Comparison of ENCODE assay signal across 7 cellular contexts in the genomic region with DNA sequence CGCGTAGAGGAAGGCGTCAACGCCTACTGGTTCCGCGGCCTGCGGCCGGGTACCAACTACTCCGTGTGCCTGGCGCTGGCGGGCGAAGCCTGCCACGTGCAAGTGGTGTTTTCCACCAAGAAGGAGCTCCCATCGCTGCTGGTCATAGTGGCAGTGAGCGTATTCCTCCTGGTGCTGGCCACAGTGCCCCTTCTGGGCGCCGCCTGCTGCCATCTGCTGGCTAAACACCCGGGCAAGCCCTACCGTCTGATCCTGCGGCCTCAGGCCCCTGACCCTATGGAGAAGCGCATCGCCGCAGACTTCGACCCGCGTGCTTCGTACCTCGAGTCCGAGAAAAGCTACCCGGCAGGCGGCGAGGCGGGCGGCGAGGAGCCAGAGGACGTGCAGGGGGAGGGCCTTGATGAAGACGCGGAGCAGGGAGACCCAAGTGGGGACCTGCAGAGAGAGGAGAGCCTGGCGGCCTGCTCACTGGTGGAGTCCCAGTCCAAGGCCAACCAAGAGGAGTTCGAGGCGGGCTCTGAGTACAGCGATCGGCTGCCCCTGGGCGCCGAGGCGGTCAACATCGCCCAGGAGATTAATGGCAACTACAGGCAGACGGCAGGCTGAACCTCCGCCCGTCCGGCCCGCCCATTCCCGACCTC. TPM values are rescaled to one million over a fixed set of nuclear protein-coding genes. Genes with fewer than 3 reads are reported as not detected.
A peak's percentile ranks its signal among the peaks of the same experiment; 100 is the strongest.
DNase-seq lines count a peak whose midpoint lies in the region; ATAC-seq, FAIRE-seq and TF ChIP-seq lines count a peak whose summit lies in the region.

No MANE protein-coding gene starts in this region.

- no peak for TF ChIP-seq POLR2A in spleen (IDR thresholded peaks at IDR 0.05)

- DNase-seq in activated CD4-positive, alpha-beta T cell treated with anti-CD3 and anti-CD28 coated beads, Interleukin-2, amount 50 U/mL, for 48 hours = peak; percentile 39 to 56
- peak; percentile 53 to 81 (median 79) for DNase-seq in right cardiac atrium
- no peak for DNase-seq in spleen
- no peak for DNase-seq in SKM-1 (lab: John Stamatoyannopoulos, UW; ENCODE audit: unreplicated experiment)
- no peak for DNase-seq in D721Med (ENCODE audit: insufficient read length, low spot score)

- 45% methylated on average over 53 of the region's 53 CpGs for WGBS in right cardiac atrium
- 13 to 44% (median 28%) methylated on average over 33 to 53 of the region's 53 CpGs for WGBS in spleen, 5 donors

- H3K4me1 ChIP-seq in right cardiac atrium (ENCODE audit: control insufficient read depth, insufficient read depth, low read length) (peaks cover 5% of the 10 kb centered on the region), spleen (peaks cover 14 to 80% (median 54%) of the 10 kb centered on the region in 6 donors)

- peak; percentile 57 for TF ChIP-seq CTCF in GM12874 (IDR thresholded peaks at IDR 0.05; ENCODE audit: insufficient read depth, low read depth, low read length)
- TF ChIP-seq CTCF in spleen (IDR thresholded peaks at IDR 0.05 in 8 of 11, conservative IDR thresholded peaks at IDR 0.05 in 3 of 11) = peak in 10 of 11 experiments; percentile 8 to 56 (median 34)
- TF ChIP-seq CTCF in D721Med (IDR thresholded peaks at IDR 0.05; ENCODE audit: insufficient read depth, missing control alignments) = no peak

- H3K4me3 ChIP-seq in right cardiac atrium (ENCODE audit: low read length) (no peak overlapping the region), spleen (peak overlapping the region in 1 of 8 donors; percentile 8)

- no peaks in the 10 kb centered on the region for H3K36me3 ChIP-seq in spleen

- ATAC-seq in right cardiac atrium (peak; percentile 22 to 28), HG03097 (IDR thresholded peaks at IDR 0.05; ENCODE audit: low FRiP score, unreplicated experiment) (no peak)

- H3K27me3 ChIP-seq in right cardiac atrium (ENCODE audit: control insufficient read depth, insufficient read depth) = no peaks in the 10 kb centered on the region
- peaks cover 6 to 96% (median 82%) of the 10 kb centered on the region in 7 donors for H3K27me3 ChIP-seq in spleen (replicated peaks in 1 of 7)

- intact Hi-C loops in right cardiac atrium (cut with DNase I) = loop anchor here in 1 of 4 donors (5.0 to 10.0 kb wide), 2 partner anchors 38 to 110 kb away; partner anchors contain the start of gene ISLR
- intact Hi-C loops in spleen (cut with DNase I; ENCODE audit: low total_unique reads) = no loop called here

- H3K27ac ChIP-seq in right cardiac atrium (ENCODE audit: low read length) = no peak overlapping the region
- no peak overlapping the region for H3K27ac ChIP-seq in spleen

- no peak for FAIRE-seq in D721Med (lab: Jason Lieb, UNC)

- H3K9me3 ChIP-seq in right cardiac atrium (ENCODE audit: control insufficient read depth, low read length) = no peaks in the 10 kb centered on the region
- H3K9me3 ChIP-seq in spleen = peaks cover 0 to 16% (median 0%) of the 10 kb centered on the region in 8 donors

RNA-seq across cellular contexts. Expression of gene ISLR2, which starts 4.1 kb away (rescaled TPM):
- total RNA-seq in right cardiac atrium (1 to 10 TPM in 2 of 4 donors, under 1 TPM in 2; 0.71 to 2.8 (median 1.7) TPM), spleen (1 to 10 TPM in 5 of 7 donors, under 1 TPM in 2; 0.51 to 3.0 (median 1.7) TPM)
- polyA plus RNA-seq in right cardiac atrium (2.1 TPM), spleen (1 to 10 TPM in 1 of 3 donors, under 1 TPM in 2; 0.20 to 1.3 (median 0.27) TPM)

RNA-seq across cellular contexts. Expression of gene ISLR, which starts 39.0 kb away (rescaled TPM):
- 10 to 100 TPM; 21.6 to 33.5 (median 24.7) TPM for total RNA-seq in right cardiac atrium
- polyA plus RNA-seq in right cardiac atrium = 29.5 TPM
- total RNA-seq in spleen = 10 to 100 TPM; 13.4 to 69.4 (median 34.2) TPM
- polyA plus RNA-seq in spleen = 10 to 100 TPM; 14.4 to 24.2 (median 21.4) TPM

RNA-seq across cellular contexts. Expression of gene GOLGA6A, which starts 52.2 kb away (rescaled TPM):
- not detected for total RNA-seq in right cardiac atrium
- polyA plus RNA-seq in right cardiac atrium = not detected
- under 1 TPM in 2 of 7 donors, not detected in 5; 0.35 to 0.61 TPM for total RNA-seq in spleen
- polyA plus RNA-seq in spleen = under 1 TPM in 1 of 3 donors, not detected in 2; 0.03 TPM

Comparison
In these comparisons a context has a peak if more than half of its experiments do, and no peak if none do; other contexts are left out.
1. DNase-seq: peak in activated CD4-positive, alpha-beta T cell treated with anti-CD3 and anti-CD28 coated beads, Interleukin-2, amount 50 U/mL, for 48 hours (2 of 2) and right cardiac atrium (3 of 3); none in spleen (single experiment), SKM-1 (single experiment) and D721Med (single experiment).